Comparison of ENCODE assay signal across 7 cellular contexts in the genomic region with DNA sequence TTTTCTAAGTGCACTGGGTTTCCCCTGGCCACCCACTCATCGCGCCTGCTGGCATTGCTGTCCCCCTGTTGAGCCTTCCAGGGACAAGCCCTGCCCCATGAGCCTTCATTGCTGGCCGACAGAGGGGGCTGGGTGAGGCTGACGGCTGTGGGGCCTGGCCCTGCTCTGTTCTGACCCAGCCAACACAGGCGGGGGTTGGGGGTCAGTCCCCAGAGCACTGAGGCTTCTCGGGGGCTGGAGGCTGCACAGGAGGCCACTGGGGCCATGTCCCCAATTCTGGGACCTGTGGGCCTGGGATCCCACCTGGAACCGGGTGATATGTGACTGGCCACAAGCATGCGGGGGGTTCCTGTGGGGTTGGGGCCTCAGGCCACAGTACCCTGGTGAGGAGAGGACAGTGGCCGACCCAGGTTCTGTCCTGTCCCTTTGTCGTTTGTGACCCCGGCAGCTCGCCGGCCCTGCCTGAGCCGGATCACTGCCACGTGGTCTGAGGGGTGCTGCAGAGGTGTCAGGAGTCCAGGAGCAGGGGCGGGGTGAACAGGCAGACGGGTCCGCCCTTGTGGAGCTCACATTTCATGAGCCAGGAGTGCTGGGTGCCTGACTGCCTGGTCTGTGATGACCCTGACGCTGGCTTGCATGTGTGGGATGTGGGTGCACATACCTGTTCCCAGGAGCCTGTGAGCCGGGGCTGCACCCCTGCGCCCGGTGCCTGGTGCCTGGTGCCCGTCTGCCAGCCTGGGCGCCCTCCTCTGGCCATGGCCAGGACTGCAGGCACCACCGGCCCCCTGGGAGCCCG. TPM values are rescaled to one million over a fixed set of nuclear protein-coding genes. Genes with fewer than 3 reads are reported as not detected.
DNase-seq lines count a peak whose midpoint lies in the region; ATAC-seq and TF ChIP-seq lines count a peak whose summit lies in the region.

No MANE protein-coding gene starts in this region.

- no peaks in the 10 kb centered on the region for H3K9me3 Mint-ChIP-seq in osteocyte (ENCODE audit: unreplicated experiment)

- no peak overlapping the region for H3K4me3 Mint-ChIP-seq in osteocyte (ENCODE audit: unreplicated experiment)

- DNase-seq in GM13977 (ENCODE audit: low spot score) = peak; percentile 88
- DNase-seq in NCI-H526 treated with DMSO at 0.1 percent for 48 hours (lab: John Stamatoyannopoulos, UW) = peak; percentile 34
- peak; percentile 33 for DNase-seq in activated CD8-positive, alpha-beta memory T cell treated with anti-CD3 and anti-CD28 coated beads, Interleukin-2, amount 50 U/mL, for 24 hours (ENCODE audit: extremely low read depth)
- peak; percentile 40 to 62 for DNase-seq in erythroblast (lab: John Stamatoyannopoulos, UW)
- no peak for DNase-seq in osteocyte (ENCODE audit: extremely low spot score, unreplicated experiment)
- DNase-seq in occipital lobe (lab: John Stamatoyannopoulos, UW) = no peak

- in situ Hi-C loops in GM13977 (cut with MboI; ENCODE audit: low pct_unique_long_range_greater_than_20kb, low sequenced_read_pairs, unreplicated experiment) = no loop called here

- H3K27ac Mint-ChIP-seq in osteocyte (ENCODE audit: unreplicated experiment) = no peak overlapping the region

- TF ChIP-seq CTCF in GM13977 (IDR thresholded peaks at IDR 0.05; ENCODE audit: extremely low read depth, insufficient read depth, missing control alignments) (peak; percentile 76), osteocyte (IDR thresholded peaks at IDR 0.05) (peak; percentile 67)

- peaks cover 8% of the 10 kb centered on the region for H3K36me3 Mint-ChIP-seq in osteocyte (ENCODE audit: unreplicated experiment)

- H3K4me1 Mint-ChIP-seq in osteocyte (ENCODE audit: unreplicated experiment) = no peaks in the 10 kb centered on the region

- no peak for ATAC-seq in GM19455 (IDR thresholded peaks at IDR 0.05; ENCODE audit: unreplicated experiment)

- H3K27me3 Mint-ChIP-seq in osteocyte (ENCODE audit: unreplicated experiment) = no peaks in the 10 kb centered on the region

- no peak for TF ChIP-seq POLR2A in erythroblast (IDR thresholded peaks at IDR 0.05; ENCODE audit: low read length)

RNA-seq across cellular contexts. Expression of a gene that starts 2.1 kb away (rescaled TPM):
- not detected in 2 replicates for total RNA-seq in osteocyte
- 3.0 TPM for total RNA-seq in occipital lobe

RNA-seq across cellular contexts. Expression of a gene that starts 18.3 kb away (rescaled TPM):
- total RNA-seq in osteocyte (116 and 119 TPM in 2 replicates), occipital lobe (28.1 TPM)

RNA-seq across cellular contexts. Expression of a gene that starts 36.6 kb away (rescaled TPM):
- total RNA-seq in osteocyte (0.62 TPM in 1 of 2 replicates, not detected in the other), occipital lobe (14.2 TPM)

RNA-seq across cellular contexts. Expression of a gene that starts 55.2 kb away (rescaled TPM):
- total RNA-seq in osteocyte (not detected in 2 replicates), occipital lobe (not detected)

Comparison
In these comparisons a context has a peak if more than half of its experiments do, and no peak if none do; other contexts are left out.
1. DNase-seq: peak in GM13977 (single experiment), NCI-H526 treated with DMSO at 0.1 percent for 48 hours (single experiment), activated CD8-positive, alpha-beta memory T cell treated with anti-CD3 and anti-CD28 coated beads, Interleukin-2, amount 50 U/mL, for 24 hours (single experiment) and erythroblast (2 of 2); none in osteocyte (single experiment) and occipital lobe (single experiment).